Comparison of ENCODE assay signal across 27 cellular contexts in genomic region chr1:3244025-3244424, GRCh38.
"Had no signal": no experiment of that assay in that cellular context is flagged by ENCODE, and none has a peak within 500 bp of the region (broad histone marks: within the 10 kb centered on the region; RNA-seq: fewer than 3 reads in every experiment).

No MANE protein-coding gene starts in this region.

- H3K79me2 ChIP-seq: parathyroid adenoma had no signal

- H3K27ac ChIP-seq: heart left ventricle, lower lobe of right lung, neural progenitor cell, neutrophil, parathyroid adenoma, sigmoid colon, spleen, suprapubic skin, tibial artery, uterus had no signal

- H3K27ac Mint-ChIP-seq: immature natural killer cell; naive thymus-derived CD8-positive, alpha-beta T cell; nephron; stimulated activated effector memory CD8-positive, alpha-beta T cell treated with anti-CD3 and anti-CD28 coated beads, Interleukin-12 subunit alpha, Interleukin-12 subunit beta, amount 100 ng/mL, for 72 hours; stimulated activated naive CD8-positive, alpha-beta T cell treated with anti-CD3 and anti-CD28 coated beads, Interleukin-15, Interleukin-2, amounts not matched to agents 100 ng/mL and 50 ng/mL, for 24 hours had no signal

- H3K9me3 Mint-ChIP-seq: immature natural killer cell; naive thymus-derived CD8-positive, alpha-beta T cell; nephron; neural progenitor cell; stimulated activated effector memory CD8-positive, alpha-beta T cell treated with anti-CD3 and anti-CD28 coated beads, Interleukin-12 subunit alpha, Interleukin-12 subunit beta, amount 100 ng/mL, for 72 hours; stimulated activated naive CD8-positive, alpha-beta T cell treated with anti-CD3 and anti-CD28 coated beads, Interleukin-15, Interleukin-2, amounts not matched to agents 100 ng/mL and 50 ng/mL, for 24 hours had no signal

- ATAC-seq: lower lobe of right lung; naive thymus-derived CD8-positive, alpha-beta T cell; right cardiac atrium; stimulated activated effector memory CD8-positive, alpha-beta T cell treated with anti-CD3 and anti-CD28 coated beads, Interleukin-12 subunit alpha, Interleukin-12 subunit beta, amount 100 ng/mL, for 72 hours had no signal

- H3K9ac ChIP-seq: neural progenitor cell, parathyroid adenoma had no signal

- H3K4me2 ChIP-seq: neural progenitor cell had no signal

- FAIRE-seq: islet of Langerhans, kidney, small intestine had no signal

- H3K4me1 ChIP-seq: parathyroid adenoma, uterus had no signal

- H3K4me3 Mint-ChIP-seq: immature natural killer cell; naive thymus-derived CD8-positive, alpha-beta T cell; stimulated activated effector memory CD8-positive, alpha-beta T cell treated with anti-CD3 and anti-CD28 coated beads, Interleukin-12 subunit alpha, Interleukin-12 subunit beta, amount 100 ng/mL, for 72 hours; stimulated activated naive CD8-positive, alpha-beta T cell treated with anti-CD3 and anti-CD28 coated beads, Interleukin-15, Interleukin-2, amounts not matched to agents 100 ng/mL and 50 ng/mL, for 24 hours had no signal

- H3K9me3 ChIP-seq: heart left ventricle, lower lobe of right lung, neutrophil, suprapubic skin, thoracic aorta, uterus had no signal

- DNase-seq: heart left ventricle; hypothalamus; immature natural killer cell; kidney; lower lobe of right lung; mammary epithelial cell; mesenchymal stem cell; naive thymus-derived CD8-positive, alpha-beta T cell; occipital lobe; sigmoid colon; small intestine; spleen; stimulated activated CD4-positive, alpha-beta T cell treated with anti-CD3 and anti-CD28 coated beads, Interleukin-4, amount 100 ng/mL, for 24 hours; stimulated activated naive CD4-positive, alpha-beta T cell; tibial artery; trophoblast cell; uterus had no signal

- H2AFZ ChIP-seq: neural progenitor cell, parathyroid adenoma had no signal

- H3K36me3 ChIP-seq: lower lobe of right lung, neural progenitor cell, neutrophil, sigmoid colon, spleen, suprapubic skin, uterus had no signal

- H3K4me3 ChIP-seq: heart left ventricle, lower lobe of right lung, neural progenitor cell, sigmoid colon, spleen, suprapubic skin, thoracic aorta, tibial artery, uterus had no signal

- H3K36me3 Mint-ChIP-seq: immature natural killer cell; naive thymus-derived CD8-positive, alpha-beta T cell; stimulated activated effector memory CD8-positive, alpha-beta T cell treated with anti-CD3 and anti-CD28 coated beads, Interleukin-12 subunit alpha, Interleukin-12 subunit beta, amount 100 ng/mL, for 72 hours had no signal

- H3K27me3 ChIP-seq: tibial artery had no signal

- H3K4me1 Mint-ChIP-seq: immature natural killer cell; naive thymus-derived CD8-positive, alpha-beta T cell; stimulated activated effector memory CD8-positive, alpha-beta T cell treated with anti-CD3 and anti-CD28 coated beads, Interleukin-12 subunit alpha, Interleukin-12 subunit beta, amount 100 ng/mL, for 72 hours had no signal
